9 cellular contexts compared by ENCODE assay signal in the genomic region with DNA sequence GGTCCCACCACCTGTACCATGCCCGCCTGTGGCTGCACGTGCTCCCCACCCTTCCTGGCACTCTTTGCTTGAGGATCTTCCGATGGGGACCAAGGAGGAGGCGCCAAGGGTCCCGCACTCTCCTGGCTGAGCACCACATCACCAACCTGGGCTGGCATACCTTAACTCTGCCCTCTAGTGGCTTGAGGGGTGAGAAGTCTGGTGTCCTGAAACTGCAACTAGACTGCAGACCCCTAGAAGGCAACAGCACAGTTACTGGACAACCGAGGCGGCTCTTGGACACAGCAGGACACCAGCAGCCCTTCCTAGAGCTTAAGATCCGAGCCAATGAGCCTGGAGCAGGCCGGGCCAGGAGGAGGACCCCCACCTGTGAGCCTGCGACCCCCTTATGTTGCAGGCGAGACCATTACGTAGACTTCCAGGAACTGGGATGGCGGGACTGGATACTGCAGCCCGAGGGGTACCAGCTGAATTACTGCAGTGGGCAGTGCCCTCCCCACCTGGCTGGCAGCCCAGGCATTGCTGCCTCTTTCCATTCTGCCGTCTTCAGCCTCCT. TPM values are rescaled to one million over a fixed set of nuclear protein-coding genes. Genes with fewer than 3 reads are reported as not detected.
DNase-seq lines count a peak whose midpoint lies in the region; ATAC-seq and TF ChIP-seq lines count a peak whose summit lies in the region.
"Had no signal": no experiment of that assay in that cellular context is flagged by ENCODE, and none has a peak within 500 bp of the region (broad histone marks: within the 10 kb centered on the region; RNA-seq: fewer than 3 reads in every experiment).

No MANE protein-coding gene starts in this region.

- no peaks in the 10 kb centered on the region for H3K36me3 ChIP-seq in upper lobe of left lung

- H3K4me1 ChIP-seq in upper lobe of left lung = peaks cover 17 to 35% (median 24%) of the 10 kb centered on the region in 4 donors

- H3K27ac ChIP-seq in upper lobe of left lung = no peak overlapping the region

- ATAC-seq in HG02798 (IDR thresholded peaks at IDR 0.05; ENCODE audit: poor library complexity, unreplicated experiment) = peak; percentile 25
- peak; percentile 9 for ATAC-seq in left lobe of liver
- ATAC-seq in upper lobe of left lung (ENCODE audit: low FRiP score in 2 of 2) = no peak
- ATAC-seq in GM18511 (IDR thresholded peaks at IDR 0.05; ENCODE audit: unreplicated experiment) = no peak

- TF ChIP-seq POLR2A in upper lobe of left lung (IDR thresholded peaks at IDR 0.05) = no peak

- WGBS in upper lobe of left lung, 2 donors = 16 to 43% methylated on average over 6 to 14 of the region's 15 CpGs

- no peaks in the 10 kb centered on the region for H3K9me3 ChIP-seq in upper lobe of left lung

- DNase-seq in SHP77 (lab: John Stamatoyannopoulos, UW) (peak; percentile 55 to 57), SHP77 treated with DMSO at 0.1 percent for 48 hours (lab: John Stamatoyannopoulos, UW) (no peak), OCI-M1 (lab: John Stamatoyannopoulos, UW) (peak; percentile 88), astrocyte of the cerebellum (ENCODE audit: low read depth) (no peak), left lobe of liver (ENCODE audit: low spot score) (no peak), upper lobe of left lung (no peak)

- H3K27me3 ChIP-seq in upper lobe of left lung = peaks cover 0 to 8% (median 3%) of the 10 kb centered on the region in 4 donors

- TF ChIP-seq CTCF in astrocyte of the cerebellum (IDR thresholded peaks at IDR 0.05; ENCODE audit: low read depth, low read length, missing control alignments) = peak; percentile 69
- TF ChIP-seq CTCF in upper lobe of left lung (IDR thresholded peaks at IDR 0.05) = peak in 4 of 6 experiments; percentile 26 to 45 (median 33)

- H3K4me3 ChIP-seq in astrocyte of the cerebellum (ENCODE audit: low read depth, low read length) (no peak overlapping the region), upper lobe of left lung (no peak overlapping the region)

- in situ Hi-C loops in astrocyte of the cerebellum (cut with HindIII; ENCODE audit: low sequenced_read_pairs) = loop anchor here (25.0 kb wide), 1 partner anchor 144 kb away; no protein-coding TSS in a partner anchor

- no peak for TF ChIP-seq EP300 in upper lobe of left lung (IDR thresholded peaks at IDR 0.05)

RNA-seq across cellular contexts. Expression of gene INHBE, which starts 1.1 kb away (rescaled TPM):
- 81.6 TPM for total RNA-seq in left lobe of liver
- under 1 TPM in 1 of 6 donors, not detected in 5; 0.11 TPM for total RNA-seq in upper lobe of left lung
- total RNA-seq: subcutaneous adipose tissue had no signal

RNA-seq across cellular contexts. Expression of gene GLI1, which starts 3.4 kb away (rescaled TPM):
- total RNA-seq in left lobe of liver = 0.20 TPM
- 1 to 10 TPM in 2 of 6 donors, under 1 TPM in 2, not detected in 2; 0.69 to 3.0 (median 1.5) TPM for total RNA-seq in upper lobe of left lung

RNA-seq across cellular contexts. Expression of gene INHBC, which starts 21.6 kb away (rescaled TPM):
- total RNA-seq in left lobe of liver = 51.9 TPM
- total RNA-seq in upper lobe of left lung = not detected
- total RNA-seq: subcutaneous adipose tissue had no signal

RNA-seq across cellular contexts. Expression of gene ARHGAP9, which starts 23.4 kb away (rescaled TPM):
- total RNA-seq in left lobe of liver (4.3 TPM), upper lobe of left lung (100 to 1,000 TPM in 1 of 6 donors, 10 to 100 TPM in 5; 29.2 to 131 (median 43.7) TPM)

RNA-seq across cellular contexts. Expression of gene R3HDM2, which starts 25.4 kb away (rescaled TPM):
- total RNA-seq in left lobe of liver = 38.6 TPM
- 10 to 100 TPM; 39.2 to 94.3 (median 59.2) TPM for total RNA-seq in upper lobe of left lung

Comparison
In these comparisons a context has a peak if more than half of its experiments do, and no peak if none do; other contexts are left out.
1. DNase-seq: peak in SHP77 (2 of 2) and OCI-M1 (single experiment); none in SHP77 treated with DMSO at 0.1 percent for 48 hours (single experiment), astrocyte of the cerebellum (single experiment), left lobe of liver (single experiment) and upper lobe of left lung (0 of 2).
2. ATAC-seq: peak in HG02798 (single experiment) and left lobe of liver (single experiment); none in upper lobe of left lung (0 of 2) and GM18511 (single experiment).
3. RNA of gene INHBE, which starts 1.1 kb away (total RNA-seq): 81.6 TPM in left lobe of liver (single experiment); 0.11 TPM in upper lobe of left lung; every median in the first group is over 10 times any median in the second.
4. RNA of gene INHBC, which starts 21.6 kb away (total RNA-seq): 51.9 TPM in left lobe of liver (single experiment); not detected in upper lobe of left lung; every median in the first group is over 10 times any median in the second.